ENCODE assay signal across 1 cellular context in the genomic region with DNA sequence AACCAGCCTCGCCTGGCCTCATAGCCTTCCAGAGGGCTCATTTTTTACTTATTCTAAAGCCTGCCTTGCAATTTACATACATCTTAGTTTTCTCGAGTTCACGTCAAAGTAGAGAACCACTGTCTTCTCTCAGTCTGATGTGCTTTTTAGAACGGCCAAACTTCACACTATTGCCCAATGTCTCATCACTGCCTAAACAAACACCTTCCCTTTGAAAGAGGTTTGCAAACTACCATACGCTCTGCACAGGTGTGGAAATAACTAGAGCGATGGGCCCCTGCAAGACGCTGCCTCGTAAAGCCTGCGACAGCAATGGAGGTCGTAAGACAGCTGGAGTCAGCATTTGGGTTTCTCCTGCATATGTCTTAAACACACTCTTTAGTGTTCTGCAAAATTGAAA.
TF ChIP-seq lines count a peak whose summit lies in the region.

No MANE protein-coding gene starts in this region.

TF ChIP-seq in HepG2, 621 proteins besides CTCF, POLR2A, EP300 and RAD21:
- TF ChIP-seq ZSCAN9 (CRISPR knock-in tag; IDR thresholded peaks at IDR 0.05; ENCODE audit: borderline replicate concordance): no peak
- TF ChIP-seq CEBPB (IDR thresholded peaks at IDR 0.05; ENCODE audit: borderline replicate concordance, low read depth, low read length): peak; percentile 32; the same call in 1 of the 2 replicates
